Comparison of ENCODE assay signal across 14 cellular contexts in genomic region chrX:69080912-69081465, GRCh38.
"Had no signal": no experiment of that assay in that cellular context is flagged by ENCODE, and none has a peak within 500 bp of the region (broad histone marks: within the 10 kb centered on the region; RNA-seq: fewer than 3 reads in every experiment).

No MANE protein-coding gene starts in this region.

- H3K27me3 Mint-ChIP-seq: naive thymus-derived CD4-positive, alpha-beta T cell; stimulated activated naive CD8-positive, alpha-beta T cell treated with anti-CD3 and anti-CD28 coated beads, Interleukin-15, amount 100 ng/mL, for 72 hours had no signal

- H3K36me3 Mint-ChIP-seq: naive thymus-derived CD4-positive, alpha-beta T cell had no signal

- H3K27ac Mint-ChIP-seq: activated naive CD4-positive, alpha-beta T cell treated with anti-CD3 and anti-CD28 coated beads for 36 hours; activated T-helper 2 cell treated with anti-CD3 and anti-CD28 coated beads, Interferon-gamma antibody, Interleukin-2, Interleukin-4, amounts not matched to agents 10 μg/mL and 5 μg/mL and 100 μg/mL, durations not matched to agents 14 hours and 24 hours and 36 hours; naive thymus-derived CD4-positive, alpha-beta T cell; stimulated activated naive CD8-positive, alpha-beta T cell treated with anti-CD3 and anti-CD28 coated beads, Interleukin-15, amount 100 ng/mL, for 72 hours had no signal

- H3K4me3 Mint-ChIP-seq: activated naive CD4-positive, alpha-beta T cell treated with anti-CD3 and anti-CD28 coated beads for 36 hours; naive thymus-derived CD4-positive, alpha-beta T cell; stimulated activated naive CD8-positive, alpha-beta T cell treated with anti-CD3 and anti-CD28 coated beads, Interleukin-15, amount 100 ng/mL, for 72 hours had no signal

- H3K4me1 Mint-ChIP-seq: stimulated activated naive CD8-positive, alpha-beta T cell treated with anti-CD3 and anti-CD28 coated beads, Interleukin-15, amount 100 ng/mL, for 72 hours had no signal

- DNase-seq: activated CD4-positive, alpha-beta T cell treated with anti-CD3 and anti-CD28 coated beads, Interleukin-2, amount 50 U/mL, for 48 hours; activated naive CD4-positive, alpha-beta T cell treated with anti-CD3 and anti-CD28 coated beads for 36 hours; erythroblast; left colon; mammary epithelial cell; mucosa of descending colon; naive thymus-derived CD4-positive, alpha-beta T cell; nucleus accumbens; right lobe of liver; stimulated activated CD4-positive, alpha-beta T cell treated with anti-CD3 and anti-CD28 coated beads, Interleukin-1b, Interleukin-23, amount 100 ng/mL, for 48 hours; stimulated activated naive CD8-positive, alpha-beta T cell treated with anti-CD3 and anti-CD28 coated beads, Interleukin-15, amount 100 ng/mL, for 72 hours; testis; upper lobe of left lung had no signal

- ATAC-seq: left colon; mucosa of descending colon; naive thymus-derived CD4-positive, alpha-beta T cell; right lobe of liver; stimulated activated naive CD8-positive, alpha-beta T cell treated with anti-CD3 and anti-CD28 coated beads, Interleukin-15, amount 100 ng/mL, for 72 hours had no signal

- H3K9me3 Mint-ChIP-seq: activated naive CD4-positive, alpha-beta T cell treated with anti-CD3 and anti-CD28 coated beads for 36 hours; activated T-helper 2 cell treated with anti-CD3 and anti-CD28 coated beads, Interferon-gamma antibody, Interleukin-2, Interleukin-4, amounts not matched to agents 10 μg/mL and 5 μg/mL and 100 μg/mL, durations not matched to agents 14 hours and 24 hours and 36 hours; stimulated activated naive CD8-positive, alpha-beta T cell treated with anti-CD3 and anti-CD28 coated beads, Interleukin-15, amount 100 ng/mL, for 72 hours had no signal
